In genomic region chr21:34980423-34981115, GRCh38 we compare ENCODE assay signal across 20 cellular contexts.
"Had no signal": no experiment of that assay in that cellular context is flagged by ENCODE, and none has a peak within 500 bp of the region (broad histone marks: within the 10 kb centered on the region; RNA-seq: fewer than 3 reads in every experiment).

No MANE protein-coding gene starts in this region.

- H2AFZ ChIP-seq: parathyroid adenoma had no signal

- H3K9ac ChIP-seq: parathyroid adenoma had no signal

- H3K4me3 Mint-ChIP-seq: activated naive CD8-positive, alpha-beta T cell treated with anti-CD3 and anti-CD28 coated beads, Interleukin-2, amount 10 ng/mL, durations not matched to agents 7 days and 5 days; mesothelial cell of epicardium; stimulated activated naive CD8-positive, alpha-beta T cell treated with anti-CD3 and anti-CD28 coated beads, Interleukin-15, Interleukin-2, amounts not matched to agents 100 ng/mL and 50 ng/mL, for 24 hours had no signal

- H3K79me2 ChIP-seq: parathyroid adenoma had no signal

- H3K27me3 ChIP-seq: breast epithelium, gastrocnemius medialis, suprapubic skin had no signal

- H3K9me3 Mint-ChIP-seq: activated naive CD8-positive, alpha-beta T cell treated with anti-CD3 and anti-CD28 coated beads, Interleukin-2, amount 10 ng/mL, durations not matched to agents 7 days and 5 days; mesothelial cell of epicardium; stimulated activated naive CD8-positive, alpha-beta T cell treated with anti-CD3 and anti-CD28 coated beads, Interleukin-15, Interleukin-2, amounts not matched to agents 100 ng/mL and 50 ng/mL, for 24 hours had no signal

- H3K36me3 Mint-ChIP-seq: mesothelial cell of epicardium had no signal

- H3K4me3 ChIP-seq: breast epithelium, gastrocnemius medialis, heart right ventricle, lower lobe of right lung, suprapubic skin had no signal

- H3K4me1 ChIP-seq: breast epithelium, gastrocnemius medialis, parathyroid adenoma, suprapubic skin had no signal

- ATAC-seq: gastrocnemius medialis, left colon, lower lobe of right lung had no signal

- H3K36me3 ChIP-seq: breast epithelium, gastrocnemius medialis, heart right ventricle, lower lobe of right lung, suprapubic skin had no signal

- H3K27ac ChIP-seq: gastrocnemius medialis, lower lobe of right lung, parathyroid adenoma, suprapubic skin had no signal

- H3K27me3 Mint-ChIP-seq: stimulated activated naive CD8-positive, alpha-beta T cell treated with anti-CD3 and anti-CD28 coated beads, Interleukin-15, Interleukin-2, amounts not matched to agents 100 ng/mL and 50 ng/mL, for 24 hours had no signal

- DNase-seq: activated CD4-positive, alpha-beta T cell treated with anti-CD3 and anti-CD28 coated beads, Interleukin-2, amount 50 U/mL, for 48 hours; activated CD4-positive, CD25-positive, alpha-beta regulatory T cell treated with anti-CD3 and anti-CD28 coated beads, Interleukin-2, amount 50 U/mL, for 72 hours; activated effector memory CD4-positive, alpha-beta T cell treated with anti-CD3 and anti-CD28 coated beads, Interleukin-2, amount 50 U/mL, for 16 hours; activated naive CD8-positive, alpha-beta T cell treated with anti-CD3 and anti-CD28 coated beads, Interleukin-2, amount 10 ng/mL, durations not matched to agents 7 days and 5 days; aorta; cerebellar nuclear complex; effector CD8-positive, alpha-beta T cell; gastrocnemius medialis; heart right ventricle; left colon; lower lobe of right lung; retina; small intestine; T1000; trophoblast cell had no signal

- H3K9me3 ChIP-seq: breast epithelium, gastrocnemius medialis, heart right ventricle, lower lobe of right lung, suprapubic skin had no signal

- H3K27ac Mint-ChIP-seq: activated naive CD8-positive, alpha-beta T cell treated with anti-CD3 and anti-CD28 coated beads, Interleukin-2, amount 10 ng/mL, durations not matched to agents 7 days and 5 days; mesothelial cell of epicardium; stimulated activated naive CD8-positive, alpha-beta T cell treated with anti-CD3 and anti-CD28 coated beads, Interleukin-15, Interleukin-2, amounts not matched to agents 100 ng/mL and 50 ng/mL, for 24 hours had no signal
